ENCODE assay signal across 8 cellular contexts in genomic region chr15:64010719-64011118, GRCh38. TPM values are rescaled to one million over a fixed set of nuclear protein-coding genes. Genes with fewer than 3 reads are reported as not detected.
DNase-seq lines count a peak whose midpoint lies in the region; ATAC-seq, FAIRE-seq and TF ChIP-seq lines count a peak whose summit lies in the region.

No MANE protein-coding gene starts in this region.

- ATAC-seq in GM21367 (IDR thresholded peaks at IDR 0.05; ENCODE audit: unreplicated experiment) (peak; percentile 71), lung (ENCODE audit: insufficient read depth, low FRiP score) (no peak)

- WGBS in lung, 2 donors: 12 to 28% methylated on average over 3 of the region's 3 CpGs

- no peaks in the 10 kb centered on the region for H3K36me3 Mint-ChIP-seq in T-helper 2 cell treated with Interferon-gamma antibody and Interleukin-4, amounts not matched to agents 5 μg/mL and 100 μg/mL, for 36 hours (ENCODE audit: low read depth)
- no peaks in the 10 kb centered on the region for H3K36me3 Mint-ChIP-seq in astrocyte (ENCODE audit: low read depth, unreplicated experiment)

- H3K9ac ChIP-seq in astrocyte (ENCODE audit: low read length): no peak overlapping the region

- H3K9me3 ChIP-seq in astrocyte (ENCODE audit: insufficient read depth, low read depth, low read length) (no peaks in the 10 kb centered on the region), lung (ENCODE audit: control insufficient read depth in 2 of 2, insufficient read depth in 1 of 2, low read length in 1 of 2) (no peaks in the 10 kb centered on the region)

- H3K36me3 ChIP-seq in astrocyte (ENCODE audit: insufficient read depth, low read length): no peaks in the 10 kb centered on the region
- no peaks in the 10 kb centered on the region for H3K36me3 ChIP-seq in lung (ENCODE audit: control insufficient read depth in 2 of 2, insufficient read depth in 2 of 2, low read length in 2 of 2)

- no peaks in the 10 kb centered on the region for H3K79me2 ChIP-seq in astrocyte (ENCODE audit: insufficient read depth, low read length)

- no peak for TF ChIP-seq CTCF in astrocyte (IDR thresholded peaks at IDR 0.05; ENCODE audit: insufficient read depth, low read depth, low read length)
- TF ChIP-seq CTCF in lung (IDR thresholded peaks at IDR 0.05; ENCODE audit: control extremely low read depth, extremely low read depth): peak; percentile 2

- H3K27me3 ChIP-seq in astrocyte (ENCODE audit: insufficient read depth, low read length) (no peaks in the 10 kb centered on the region), lung (ENCODE audit: control insufficient read depth, insufficient read depth) (no peaks in the 10 kb centered on the region)

- peak; percentile 3 for DNase-seq in COLO829 (ENCODE audit: low spot score)
- DNase-seq in HPDE6-E6E7 (ENCODE audit: extremely low spot score): peak; percentile 49
- DNase-seq in T-helper 2 cell treated with Interferon-gamma antibody and Interleukin-4, amounts not matched to agents 5 μg/mL and 100 μg/mL, for 36 hours (ENCODE audit: low spot score): peak; percentile 86
- peak; percentile 90 for DNase-seq in astrocyte (ENCODE audit: low read depth)
- DNase-seq in lung (ENCODE audit: low spot score): peak; percentile 58
- DNase-seq in stimulated activated naive CD4-positive, alpha-beta T cell (lab: John Stamatoyannopoulos, UW): peak; percentile 63 to 87 (median 76)
- no peak for DNase-seq in NCI-H1048 (lab: John Stamatoyannopoulos, UW)

- peak overlapping the region; percentile 91 for H3K27ac Mint-ChIP-seq in T-helper 2 cell treated with Interferon-gamma antibody and Interleukin-4, amounts not matched to agents 5 μg/mL and 100 μg/mL, for 36 hours
- peak overlapping the region; percentile 58 for H3K27ac Mint-ChIP-seq in astrocyte (ENCODE audit: unreplicated experiment)

- no peak overlapping the region for H2AFZ ChIP-seq in astrocyte (ENCODE audit: low read depth, low read length)

- peak overlapping the region; percentile 16 for H3K4me2 ChIP-seq in astrocyte (ENCODE audit: low read length)

- peak overlapping the region; percentile 67 for H3K4me3 Mint-ChIP-seq in T-helper 2 cell treated with Interferon-gamma antibody and Interleukin-4, amounts not matched to agents 5 μg/mL and 100 μg/mL, for 36 hours
- H3K4me3 Mint-ChIP-seq in astrocyte (ENCODE audit: unreplicated experiment): peak overlapping the region; percentile 8

- H3K4me1 Mint-ChIP-seq in T-helper 2 cell treated with Interferon-gamma antibody and Interleukin-4, amounts not matched to agents 5 μg/mL and 100 μg/mL, for 36 hours (ENCODE audit: low read depth): peaks cover 50% of the 10 kb centered on the region
- H3K4me1 Mint-ChIP-seq in astrocyte (ENCODE audit: low read depth, unreplicated experiment): peaks cover 25% of the 10 kb centered on the region

- H3K4me1 ChIP-seq in astrocyte (ENCODE audit: insufficient read depth, low read length) (peaks cover 20% of the 10 kb centered on the region), lung (ENCODE audit: control insufficient read depth in 2 of 2, insufficient read depth in 2 of 2, low read length in 2 of 2) (peaks cover 10 to 33% of the 10 kb centered on the region in 2 donors)

- FAIRE-seq in astrocyte (lab: Jason Lieb, UNC): no peak

- no peaks in the 10 kb centered on the region for H3K27me3 Mint-ChIP-seq in T-helper 2 cell treated with Interferon-gamma antibody and Interleukin-4, amounts not matched to agents 5 μg/mL and 100 μg/mL, for 36 hours (ENCODE audit: low read depth)
- H3K27me3 Mint-ChIP-seq in astrocyte (ENCODE audit: low read depth, unreplicated experiment): peaks cover 20% of the 10 kb centered on the region

- no peaks in the 10 kb centered on the region for H4K20me1 ChIP-seq in astrocyte (ENCODE audit: insufficient read depth, low read length)

- H3K27ac ChIP-seq in astrocyte (ENCODE audit: low read depth, low read length) (no peak overlapping the region), lung (ENCODE audit: low read depth in 1 of 2, low read length in 1 of 2) (peak overlapping the region in 1 of 2 donors; percentile 88)

- H3K4me3 ChIP-seq in astrocyte (ENCODE audit: insufficient read depth, low read depth, low read length) (no peak overlapping the region), lung (no peak overlapping the region)

- no peaks in the 10 kb centered on the region for H3K9me3 Mint-ChIP-seq in T-helper 2 cell treated with Interferon-gamma antibody and Interleukin-4, amounts not matched to agents 5 μg/mL and 100 μg/mL, for 36 hours
- peaks cover 6% of the 10 kb centered on the region for H3K9me3 Mint-ChIP-seq in astrocyte (ENCODE audit: unreplicated experiment)

RNA-seq across cellular contexts. Expression of gene DAPK2, which starts 35.6 kb away (rescaled TPM):
- total RNA-seq in astrocyte: 0.52 and 0.60 TPM in 2 replicates
- total RNA-seq in lung: 10 to 100 TPM; 58.1 to 59.0 TPM
- polyA plus RNA-seq in lung: 10 to 100 TPM; 20.5 to 40.1 TPM

Comparison
In these comparisons a context has a peak if more than half of its experiments do, and no peak if none do; other contexts are left out.
1. RNA of gene DAPK2, which starts 35.6 kb away (total RNA-seq): 58.1 to 59.0 TPM in lung; 0.52 to 0.60 TPM in astrocyte; every median in the first group is over 10 times any median in the second.